1 cellular context compared by ENCODE assay signal in genomic region chr14:101961011-101961721, GRCh38.
A peak's percentile ranks its signal among the peaks of the same experiment; 100 is the strongest.
TF ChIP-seq lines count a peak whose summit lies in the region.

No MANE protein-coding gene starts in this region.

TF ChIP-seq in GM12878, 131 proteins besides CTCF, POLR2A, EP300 and RAD21 (continued from another document and continues in another):
- TF ChIP-seq, protein P1, sequence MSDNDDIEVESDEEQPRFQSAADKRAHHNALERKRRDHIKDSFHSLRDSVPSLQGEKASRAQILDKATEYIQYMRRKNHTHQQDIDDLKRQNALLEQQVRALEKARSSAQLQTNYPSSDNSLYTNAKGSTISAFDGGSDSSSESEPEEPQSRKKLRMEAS (IDR thresholded peaks at IDR 0.05; ENCODE audit: low read depth, low read length), result peak; percentile 53
- TF ChIP-seq POLR2AphosphoS2 (IDR thresholded peaks at IDR 0.05; ENCODE audit: low read depth, low read length) (no peak), MEF2A (IDR thresholded peaks at IDR 0.05; ENCODE audit: insufficient read depth, low read depth, low read length) (peak; percentile 39; the same call in 1 of the 2 replicates), RB1 (IDR thresholded peaks at IDR 0.05; ENCODE audit: borderline replicate concordance) (no peak), RELA (IDR thresholded peaks at IDR 0.05; ENCODE audit: borderline replicate concordance, partially characterized antibody) (no peak), IRF4 (IDR thresholded peaks at IDR 0.05; ENCODE audit: low read depth, low read length) (no peak), HDAC2 (IDR thresholded peaks at IDR 0.05) (no peak), BHLHE40 (IDR thresholded peaks at IDR 0.05; ENCODE audit: borderline replicate concordance in 1 of 2, low read depth in 2 of 2, low read length in 1 of 2) (peak in 1 of 2 experiments; percentile 17; a peak in 1 of 4 replicates), SMAD5 (IDR thresholded peaks at IDR 0.05; ENCODE audit: low read depth) (no peak), CREB1 (IDR thresholded peaks at IDR 0.05; ENCODE audit: low read depth) (no peak), CUX1 (IDR thresholded peaks at IDR 0.05; ENCODE audit: insufficient replicate concordance, low read depth, low read length) (no peak), MTA2 (IDR thresholded peaks at IDR 0.05; ENCODE audit: low read depth) (no peak), TCF12 (IDR thresholded peaks at IDR 0.05; ENCODE audit: low read depth, low read length) (no peak), SMARCA5 (IDR thresholded peaks at IDR 0.05) (peak; percentile 74; the same call in 1 of the 2 replicates), JUNB (IDR thresholded peaks at IDR 0.05) (no peak), ZBED1 (IDR thresholded peaks at IDR 0.05; ENCODE audit: borderline replicate concordance) (no peak), CEBPZ (IDR thresholded peaks at IDR 0.05; ENCODE audit: low read depth, low read length) (no peak), NR2F1 (conservative IDR thresholded peaks at IDR 0.05) (no peak), SMC3 (IDR thresholded peaks at IDR 0.05; ENCODE audit: borderline replicate concordance, low read length) (peak; percentile 92), GABPA (IDR thresholded peaks at IDR 0.05; ENCODE audit: low read depth) (no peak), YBX1 (IDR thresholded peaks at IDR 0.05) (no peak), MLLT1 (IDR thresholded peaks at IDR 0.05) (no peak), CHD1 (IDR thresholded peaks at IDR 0.05; ENCODE audit: low read depth, low read length) (no peak), PKNOX1 (IDR thresholded peaks at IDR 0.05) (no peak), NBN (IDR thresholded peaks at IDR 0.05) (peak; percentile 33; the same call in 1 of the 2 replicates), RAD51 (IDR thresholded peaks at IDR 0.05) (no peak), IKZF1 (conservative IDR thresholded peaks at IDR 0.05) (0 out of 2 replicates have a peak, but pooled peaks have one; percentile 16), SREBF1 (IDR thresholded peaks at IDR 0.05; ENCODE audit: low read length) (no peak), LARP7 (IDR thresholded peaks at IDR 0.05) (0 out of 2 replicates have a peak, but pooled peaks have one; percentile 43), BMI1 (IDR thresholded peaks at IDR 0.05; ENCODE audit: borderline replicate concordance) (no peak), MYC (IDR thresholded peaks at IDR 0.05; ENCODE audit: insufficient read depth, insufficient read length, insufficient replicate concordance, low read length, severe bottlenecking) (no peak), ZNF687 (IDR thresholded peaks at IDR 0.05) (no peak)
- TF ChIP-seq, protein P2, sequence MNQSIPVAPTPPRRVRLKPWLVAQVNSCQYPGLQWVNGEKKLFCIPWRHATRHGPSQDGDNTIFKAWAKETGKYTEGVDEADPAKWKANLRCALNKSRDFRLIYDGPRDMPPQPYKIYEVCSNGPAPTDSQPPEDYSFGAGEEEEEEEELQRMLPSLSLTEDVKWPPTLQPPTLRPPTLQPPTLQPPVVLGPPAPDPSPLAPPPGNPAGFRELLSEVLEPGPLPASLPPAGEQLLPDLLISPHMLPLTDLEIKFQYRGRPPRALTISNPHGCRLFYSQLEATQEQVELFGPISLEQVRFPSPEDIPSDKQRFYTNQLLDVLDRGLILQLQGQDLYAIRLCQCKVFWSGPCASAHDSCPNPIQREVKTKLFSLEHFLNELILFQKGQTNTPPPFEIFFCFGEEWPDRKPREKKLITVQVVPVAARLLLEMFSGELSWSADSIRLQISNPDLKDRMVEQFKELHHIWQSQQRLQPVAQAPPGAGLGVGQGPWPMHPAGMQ (IDR thresholded peaks at IDR 0.05; ENCODE audit: borderline replicate concordance), result no peak
- TF ChIP-seq, protein P3, sequence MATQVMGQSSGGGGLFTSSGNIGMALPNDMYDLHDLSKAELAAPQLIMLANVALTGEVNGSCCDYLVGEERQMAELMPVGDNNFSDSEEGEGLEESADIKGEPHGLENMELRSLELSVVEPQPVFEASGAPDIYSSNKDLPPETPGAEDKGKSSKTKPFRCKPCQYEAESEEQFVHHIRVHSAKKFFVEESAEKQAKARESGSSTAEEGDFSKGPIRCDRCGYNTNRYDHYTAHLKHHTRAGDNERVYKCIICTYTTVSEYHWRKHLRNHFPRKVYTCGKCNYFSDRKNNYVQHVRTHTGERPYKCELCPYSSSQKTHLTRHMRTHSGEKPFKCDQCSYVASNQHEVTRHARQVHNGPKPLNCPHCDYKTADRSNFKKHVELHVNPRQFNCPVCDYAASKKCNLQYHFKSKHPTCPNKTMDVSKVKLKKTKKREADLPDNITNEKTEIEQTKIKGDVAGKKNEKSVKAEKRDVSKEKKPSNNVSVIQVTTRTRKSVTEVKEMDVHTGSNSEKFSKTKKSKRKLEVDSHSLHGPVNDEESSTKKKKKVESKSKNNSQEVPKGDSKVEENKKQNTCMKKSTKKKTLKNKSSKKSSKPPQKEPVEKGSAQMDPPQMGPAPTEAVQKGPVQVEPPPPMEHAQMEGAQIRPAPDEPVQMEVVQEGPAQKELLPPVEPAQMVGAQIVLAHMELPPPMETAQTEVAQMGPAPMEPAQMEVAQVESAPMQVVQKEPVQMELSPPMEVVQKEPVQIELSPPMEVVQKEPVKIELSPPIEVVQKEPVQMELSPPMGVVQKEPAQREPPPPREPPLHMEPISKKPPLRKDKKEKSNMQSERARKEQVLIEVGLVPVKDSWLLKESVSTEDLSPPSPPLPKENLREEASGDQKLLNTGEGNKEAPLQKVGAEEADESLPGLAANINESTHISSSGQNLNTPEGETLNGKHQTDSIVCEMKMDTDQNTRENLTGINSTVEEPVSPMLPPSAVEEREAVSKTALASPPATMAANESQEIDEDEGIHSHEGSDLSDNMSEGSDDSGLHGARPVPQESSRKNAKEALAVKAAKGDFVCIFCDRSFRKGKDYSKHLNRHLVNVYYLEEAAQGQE (IDR thresholded peaks at IDR 0.05; ENCODE audit: low read depth, low read length), result no peak
- TF ChIP-seq, protein P4, sequence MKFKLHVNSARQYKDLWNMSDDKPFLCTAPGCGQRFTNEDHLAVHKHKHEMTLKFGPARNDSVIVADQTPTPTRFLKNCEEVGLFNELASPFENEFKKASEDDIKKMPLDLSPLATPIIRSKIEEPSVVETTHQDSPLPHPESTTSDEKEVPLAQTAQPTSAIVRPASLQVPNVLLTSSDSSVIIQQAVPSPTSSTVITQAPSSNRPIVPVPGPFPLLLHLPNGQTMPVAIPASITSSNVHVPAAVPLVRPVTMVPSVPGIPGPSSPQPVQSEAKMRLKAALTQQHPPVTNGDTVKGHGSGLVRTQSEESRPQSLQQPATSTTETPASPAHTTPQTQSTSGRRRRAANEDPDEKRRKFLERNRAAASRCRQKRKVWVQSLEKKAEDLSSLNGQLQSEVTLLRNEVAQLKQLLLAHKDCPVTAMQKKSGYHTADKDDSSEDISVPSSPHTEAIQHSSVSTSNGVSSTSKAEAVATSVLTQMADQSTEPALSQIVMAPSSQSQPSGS (IDR thresholded peaks at IDR 0.05; ENCODE audit: low read length), result no peak
